In the genomic region with DNA sequence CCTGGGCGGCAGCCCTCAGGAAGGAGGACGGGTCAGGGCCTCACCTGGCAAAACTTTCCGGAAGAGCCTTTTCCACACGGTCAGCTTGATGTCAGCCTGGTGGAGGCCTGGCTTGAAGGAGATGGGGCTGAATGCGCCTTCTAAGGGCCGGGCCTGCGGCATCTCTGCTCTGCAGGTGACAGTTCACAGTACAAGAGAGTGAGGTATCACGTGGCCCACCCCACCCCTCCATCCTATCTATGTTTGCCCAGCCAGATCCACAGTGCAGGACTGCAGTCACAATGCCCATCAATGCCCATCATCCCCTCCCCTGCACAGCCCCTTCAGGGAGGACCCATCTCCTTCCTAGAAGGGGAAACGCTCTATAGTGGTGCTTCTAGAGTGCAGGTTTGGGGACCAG, we compare ENCODE assay signal across 8 cellular contexts. TPM values are rescaled to one million over a fixed set of nuclear protein-coding genes. Genes with fewer than 3 reads are reported as not detected.
"Had no signal": no experiment of that assay in that cellular context is flagged by ENCODE, and none has a peak within 500 bp of the region (broad histone marks: within the 10 kb centered on the region; RNA-seq: fewer than 3 reads in every experiment).

No MANE protein-coding gene starts in this region.

- H2AFZ ChIP-seq: GM23338 had no signal

- DNase-seq: H9, HCEC 1CT, KG1 had no signal

- H3K27me3 Mint-ChIP-seq: IgD-negative memory B cell had no signal

- H3K27ac Mint-ChIP-seq: GM23338, IgD-negative memory B cell had no signal

- H3K4me1 Mint-ChIP-seq: IgD-negative memory B cell had no signal

- H3K36me3 Mint-ChIP-seq: IgD-negative memory B cell had no signal

- H3K9me3 Mint-ChIP-seq: GM23338, H9, IgD-negative memory B cell had no signal

- H3K4me2 ChIP-seq: GM23338 had no signal

- H3K4me3 ChIP-seq: GM23338 had no signal

- FAIRE-seq: HTR-8/SVneo had no signal

- ATAC-seq: GM23338 had no signal

- H3K4me3 Mint-ChIP-seq: GM23338, H9, IgD-negative memory B cell had no signal

RNA-seq across cellular contexts. Expression of a gene that starts 11.4 kb away (rescaled TPM):
- total RNA-seq: H4, H9, HT-29 had no signal
- polyA plus RNA-seq: GM23338, IgD-negative memory B cell had no signal

RNA-seq across cellular contexts. Expression of a gene that starts 11.4 kb away (rescaled TPM):
- total RNA-seq: GM23338, H4, H9, HT-29 had no signal
- polyA plus RNA-seq: IgD-negative memory B cell had no signal
